In the genomic region with DNA sequence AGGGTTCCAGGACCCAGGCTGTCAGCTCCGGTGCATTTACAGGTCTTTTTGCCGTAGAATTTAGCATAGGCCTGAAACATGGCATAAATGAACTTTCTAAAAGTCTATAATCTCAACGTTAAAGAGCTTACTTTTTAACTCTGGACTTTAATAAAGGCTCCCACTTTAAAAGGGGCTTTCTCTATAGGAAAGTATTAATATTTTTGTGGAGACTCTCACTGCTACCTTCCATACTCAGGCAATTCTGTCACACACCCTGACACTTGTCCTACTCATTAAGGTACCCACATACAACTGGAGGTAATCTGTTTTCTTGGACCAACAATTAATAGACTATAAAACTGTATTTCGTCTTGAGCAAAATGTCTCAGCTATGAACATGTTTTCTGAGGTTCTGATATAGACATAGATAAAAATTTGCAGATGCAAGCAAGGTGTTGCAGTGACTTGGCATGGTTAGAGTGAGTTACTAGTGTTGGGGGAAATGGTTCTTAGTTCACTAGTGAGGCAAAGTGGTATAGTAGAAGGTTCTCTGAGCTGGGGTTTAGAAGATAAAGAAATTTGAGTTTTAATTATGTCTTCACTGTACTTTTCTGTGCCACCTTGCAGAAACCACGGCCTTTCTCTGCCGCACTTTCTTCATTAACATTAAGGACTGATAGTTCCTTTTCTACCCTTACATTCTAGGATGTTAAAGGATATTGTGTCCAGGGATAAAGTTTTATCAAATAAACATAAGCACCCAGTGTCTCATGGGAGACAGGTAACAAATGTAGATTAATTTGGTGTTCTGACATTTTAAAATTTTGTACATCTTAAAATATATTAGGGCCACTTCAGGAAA, we compare ENCODE assay signal across 8 cellular contexts. TPM values are rescaled to one million over a fixed set of nuclear protein-coding genes. Genes with fewer than 3 reads are reported as not detected.
A peak's percentile ranks its signal among the peaks of the same experiment; 100 is the strongest.
DNase-seq lines count a peak whose midpoint lies in the region; ATAC-seq and TF ChIP-seq lines count a peak whose summit lies in the region.

No MANE protein-coding gene starts in this region.

- ATAC-seq in right cardiac atrium (no peak), GM18505 (IDR thresholded peaks at IDR 0.05; ENCODE audit: unreplicated experiment) (no peak)

- no peaks in the 10 kb centered on the region for H3K36me3 ChIP-seq in smooth muscle cell (ENCODE audit: low read depth)

- no peaks in the 10 kb centered on the region for H3K79me2 ChIP-seq in smooth muscle cell (ENCODE audit: low read depth)

- peak overlapping the region; percentile 95 for H3K4me2 ChIP-seq in smooth muscle cell

- peaks cover 16% of the 10 kb centered on the region for H3F3A ChIP-seq in smooth muscle cell (ENCODE audit: low read depth)

- TF ChIP-seq POLR2A in GM18505 (IDR thresholded peaks at IDR 0.05; ENCODE audit: borderline replicate concordance, extremely low read depth, insufficient read depth, insufficient read length), result no peak

- H3K9ac ChIP-seq in smooth muscle cell (ENCODE audit: low read depth), result peak overlapping the region; percentile 100

- H3K27me3 ChIP-seq in HL-60 (ENCODE audit: insufficient read depth, poor library complexity, severe bottlenecking) (no peaks in the 10 kb centered on the region), right cardiac atrium (ENCODE audit: control insufficient read depth, insufficient read depth) (no peaks in the 10 kb centered on the region), smooth muscle cell (ENCODE audit: low read depth) (no peaks in the 10 kb centered on the region)

- TF ChIP-seq CTCF in HL-60 (IDR thresholded peaks at IDR 0.05; ENCODE audit: insufficient read depth, low read length) (no peak), WI38 (IDR thresholded peaks at IDR 0.05; ENCODE audit: low read depth, low read length) (no peak), smooth muscle cell (IDR thresholded peaks at IDR 0.05; ENCODE audit: borderline replicate concordance, insufficient read depth, poor library complexity, severe bottlenecking) (no peak)

- 41% methylated on average over 6 of the region's 6 CpGs for WGBS in right cardiac atrium
- 50% methylated on average over 6 of the region's 6 CpGs for WGBS in smooth muscle cell (ENCODE audit: low lambda C conversion rate)

- peak overlapping the region; percentile 55 for H3K4me3 ChIP-seq in HL-60 (replicated peaks; ENCODE audit: insufficient read depth, low read length)
- peak overlapping the region; percentile 70 for H3K4me3 ChIP-seq in WI38 (ENCODE audit: low read depth, low read length)
- H3K4me3 ChIP-seq in right cardiac atrium (ENCODE audit: low read length), result peak overlapping the region; percentile 94
- peak overlapping the region; percentile 100 for H3K4me3 ChIP-seq in smooth muscle cell

- H2AFZ ChIP-seq in smooth muscle cell (ENCODE audit: low read depth), result peak overlapping the region; percentile 90

- H3K4me1 ChIP-seq in right cardiac atrium (ENCODE audit: control insufficient read depth, insufficient read depth, low read length) (no peaks in the 10 kb centered on the region), smooth muscle cell (ENCODE audit: low read depth) (peaks cover 6% of the 10 kb centered on the region)

- DNase-seq in HL-60 (ENCODE audit: low read depth in 1 of 2, low spot score in 1 of 2) (no peak), right cardiac atrium (no peak), smooth muscle cell (lab: John Stamatoyannopoulos, UW; ENCODE audit: unreplicated experiment) (no peak), mucosa of gallbladder (ENCODE audit: low spot score) (no peak), AG08396 (ENCODE audit: low spot score) (no peak), midbrain (lab: John Stamatoyannopoulos, UW) (no peak)

- no peaks in the 10 kb centered on the region for H4K20me1 ChIP-seq in smooth muscle cell (ENCODE audit: low read depth)

- peak overlapping the region; percentile 82 for H3K27ac ChIP-seq in HL-60 (replicated peaks)
- peak overlapping the region; percentile 81 for H3K27ac ChIP-seq in right cardiac atrium (ENCODE audit: low read length)
- peak overlapping the region; percentile 100 for H3K27ac ChIP-seq in smooth muscle cell (ENCODE audit: low read depth)

- H3K9me3 ChIP-seq in right cardiac atrium (ENCODE audit: control insufficient read depth, low read length) (no peaks in the 10 kb centered on the region), smooth muscle cell (replicated peaks; ENCODE audit: low read depth) (no peaks in the 10 kb centered on the region)

- intact Hi-C loops in right cardiac atrium (cut with DNase I), result no loop called here

RNA-seq across cellular contexts. Expression of a gene that starts 10.8 kb away (rescaled TPM):
- total RNA-seq in right cardiac atrium (10 to 100 TPM in 1 of 4 donors, 1 to 10 TPM in 3; 3.2 to 14.5 (median 6.1) TPM), smooth muscle cell (6.7 and 12.3 TPM in 2 replicates), mucosa of gallbladder (11.9 TPM)
- polyA plus RNA-seq in right cardiac atrium (22.7 TPM), smooth muscle cell (14.1 and 14.5 TPM in 2 replicates)
